1 cellular context compared by ENCODE assay signal in the genomic region with DNA sequence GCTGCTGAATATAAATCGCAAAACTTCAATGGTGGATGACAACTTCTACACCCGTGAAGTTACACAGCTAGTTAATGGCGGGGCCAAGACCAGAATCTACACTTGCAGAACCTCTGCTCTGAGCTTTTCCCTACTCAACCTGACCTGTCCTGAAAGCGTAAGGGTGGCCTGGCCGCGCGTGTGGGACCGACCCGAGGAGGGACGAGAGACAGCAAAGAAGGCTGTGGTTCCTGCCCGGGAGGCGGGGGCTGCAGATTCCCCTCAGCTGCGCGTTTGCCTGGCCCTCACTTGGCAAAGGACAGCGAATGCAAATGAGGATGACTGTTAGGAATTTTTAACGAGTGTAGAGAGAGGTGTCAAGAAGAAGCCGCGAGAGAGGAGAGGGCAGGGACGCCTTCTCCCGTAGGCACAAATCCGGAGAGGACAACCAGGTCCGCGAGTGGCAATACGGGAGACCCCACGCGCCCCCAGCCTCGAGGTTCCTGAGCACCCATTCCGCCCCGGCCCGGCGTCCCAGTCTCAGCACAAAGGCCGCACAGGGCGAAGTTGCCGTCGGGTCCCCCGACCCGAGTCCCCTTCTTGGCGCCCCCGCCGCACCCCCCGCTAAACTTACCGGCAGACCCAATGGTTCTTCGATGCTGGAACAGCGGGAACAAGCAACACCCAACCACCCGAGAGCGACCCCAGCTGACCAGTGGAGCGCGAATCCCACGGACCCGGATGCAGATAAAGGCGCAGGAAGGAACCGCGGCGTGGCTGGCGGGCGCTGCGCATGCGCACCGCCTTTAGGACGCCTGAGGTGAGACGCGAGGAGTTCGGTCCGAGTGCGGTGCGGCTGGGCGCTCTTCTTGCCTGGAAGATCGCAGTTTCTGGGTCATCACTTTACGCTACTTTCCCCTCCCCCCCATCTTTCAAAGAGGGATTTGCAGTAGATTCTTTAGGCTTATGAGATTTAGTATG.
TF ChIP-seq lines count a peak whose summit lies in the region.

Gene GNPDA2, minus strand, starts transcription at position 696 of the 960 bp plus-strand sequence. CDS start 4,349 bp downstream, outside the sequence.

TF ChIP-seq in HepG2, 621 proteins besides CTCF, POLR2A, EP300 and RAD21 (continued from another document and continues in another):
- TF ChIP-seq, protein P1, sequence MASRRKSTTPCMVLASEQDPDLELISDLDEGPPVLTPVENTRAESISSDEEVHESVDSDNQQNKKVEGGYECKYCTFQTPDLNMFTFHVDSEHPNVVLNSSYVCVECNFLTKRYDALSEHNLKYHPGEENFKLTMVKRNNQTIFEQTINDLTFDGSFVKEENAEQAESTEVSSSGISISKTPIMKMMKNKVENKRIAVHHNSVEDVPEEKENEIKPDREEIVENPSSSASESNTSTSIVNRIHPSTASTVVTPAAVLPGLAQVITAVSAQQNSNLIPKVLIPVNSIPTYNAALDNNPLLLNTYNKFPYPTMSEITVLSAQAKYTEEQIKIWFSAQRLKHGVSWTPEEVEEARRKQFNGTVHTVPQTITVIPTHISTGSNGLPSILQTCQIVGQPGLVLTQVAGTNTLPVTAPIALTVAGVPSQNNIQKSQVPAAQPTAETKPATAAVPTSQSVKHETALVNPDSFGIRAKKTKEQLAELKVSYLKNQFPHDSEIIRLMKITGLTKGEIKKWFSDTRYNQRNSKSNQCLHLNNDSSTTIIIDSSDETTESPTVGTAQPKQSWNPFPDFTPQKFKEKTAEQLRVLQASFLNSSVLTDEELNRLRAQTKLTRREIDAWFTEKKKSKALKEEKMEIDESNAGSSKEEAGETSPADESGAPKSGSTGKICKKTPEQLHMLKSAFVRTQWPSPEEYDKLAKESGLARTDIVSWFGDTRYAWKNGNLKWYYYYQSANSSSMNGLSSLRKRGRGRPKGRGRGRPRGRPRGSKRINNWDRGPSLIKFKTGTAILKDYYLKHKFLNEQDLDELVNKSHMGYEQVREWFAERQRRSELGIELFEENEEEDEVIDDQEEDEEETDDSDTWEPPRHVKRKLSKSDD (CRISPR knock-in tag; IDR thresholded peaks at IDR 0.05; ENCODE audit: low read depth), result no peak
- 0 out of 2 replicates have a peak, but pooled peaks have one; percentile 77 for TF ChIP-seq ZNF484 (CRISPR knock-in tag; IDR thresholded peaks at IDR 0.05; ENCODE audit: borderline replicate concordance, low read depth)
- peak; percentile 27; the same call in 1 of the 2 replicates for TF ChIP-seq FOXA3 (CRISPR knock-in tag; IDR thresholded peaks at IDR 0.05)
- TF ChIP-seq ZNF564 (CRISPR knock-in tag; IDR thresholded peaks at IDR 0.05), result peak; percentile 73; the same call in 1 of the 2 replicates
- TF ChIP-seq, protein P2, sequence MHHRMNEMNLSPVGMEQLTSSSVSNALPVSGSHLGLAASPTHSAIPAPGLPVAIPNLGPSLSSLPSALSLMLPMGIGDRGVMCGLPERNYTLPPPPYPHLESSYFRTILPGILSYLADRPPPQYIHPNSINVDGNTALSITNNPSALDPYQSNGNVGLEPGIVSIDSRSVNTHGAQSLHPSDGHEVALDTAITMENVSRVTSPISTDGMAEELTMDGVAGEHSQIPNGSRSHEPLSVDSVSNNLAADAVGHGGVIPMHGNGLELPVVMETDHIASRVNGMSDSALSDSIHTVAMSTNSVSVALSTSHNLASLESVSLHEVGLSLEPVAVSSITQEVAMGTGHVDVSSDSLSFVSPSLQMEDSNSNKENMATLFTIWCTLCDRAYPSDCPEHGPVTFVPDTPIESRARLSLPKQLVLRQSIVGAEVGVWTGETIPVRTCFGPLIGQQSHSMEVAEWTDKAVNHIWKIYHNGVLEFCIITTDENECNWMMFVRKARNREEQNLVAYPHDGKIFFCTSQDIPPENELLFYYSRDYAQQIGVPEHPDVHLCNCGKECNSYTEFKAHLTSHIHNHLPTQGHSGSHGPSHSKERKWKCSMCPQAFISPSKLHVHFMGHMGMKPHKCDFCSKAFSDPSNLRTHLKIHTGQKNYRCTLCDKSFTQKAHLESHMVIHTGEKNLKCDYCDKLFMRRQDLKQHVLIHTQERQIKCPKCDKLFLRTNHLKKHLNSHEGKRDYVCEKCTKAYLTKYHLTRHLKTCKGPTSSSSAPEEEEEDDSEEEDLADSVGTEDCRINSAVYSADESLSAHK (CRISPR knock-in tag; IDR thresholded peaks at IDR 0.05; ENCODE audit: borderline replicate concordance), result no peak
- 0 out of 2 replicates have a peak, but pooled peaks have one; percentile 77 for TF ChIP-seq MTA1 (CRISPR knock-in tag; IDR thresholded peaks at IDR 0.05; ENCODE audit: borderline replicate concordance)
- peak; percentile 46; the same call in 1 of the 2 replicates for TF ChIP-seq ZSCAN9 (CRISPR knock-in tag; IDR thresholded peaks at IDR 0.05; ENCODE audit: borderline replicate concordance)
- TF ChIP-seq SP4 (CRISPR knock-in tag; IDR thresholded peaks at IDR 0.05), result peak; percentile 60
- TF ChIP-seq ZNF569 (CRISPR knock-in tag; IDR thresholded peaks at IDR 0.05; ENCODE audit: borderline replicate concordance), result no peak
- no peak for TF ChIP-seq ZNF660 (CRISPR knock-in tag; IDR thresholded peaks at IDR 0.05; ENCODE audit: borderline replicate concordance, low read depth)
- TF ChIP-seq ZNF616 (CRISPR knock-in tag; IDR thresholded peaks at IDR 0.05; ENCODE audit: low read depth), result peak; percentile 85
- TF ChIP-seq, protein P3, sequence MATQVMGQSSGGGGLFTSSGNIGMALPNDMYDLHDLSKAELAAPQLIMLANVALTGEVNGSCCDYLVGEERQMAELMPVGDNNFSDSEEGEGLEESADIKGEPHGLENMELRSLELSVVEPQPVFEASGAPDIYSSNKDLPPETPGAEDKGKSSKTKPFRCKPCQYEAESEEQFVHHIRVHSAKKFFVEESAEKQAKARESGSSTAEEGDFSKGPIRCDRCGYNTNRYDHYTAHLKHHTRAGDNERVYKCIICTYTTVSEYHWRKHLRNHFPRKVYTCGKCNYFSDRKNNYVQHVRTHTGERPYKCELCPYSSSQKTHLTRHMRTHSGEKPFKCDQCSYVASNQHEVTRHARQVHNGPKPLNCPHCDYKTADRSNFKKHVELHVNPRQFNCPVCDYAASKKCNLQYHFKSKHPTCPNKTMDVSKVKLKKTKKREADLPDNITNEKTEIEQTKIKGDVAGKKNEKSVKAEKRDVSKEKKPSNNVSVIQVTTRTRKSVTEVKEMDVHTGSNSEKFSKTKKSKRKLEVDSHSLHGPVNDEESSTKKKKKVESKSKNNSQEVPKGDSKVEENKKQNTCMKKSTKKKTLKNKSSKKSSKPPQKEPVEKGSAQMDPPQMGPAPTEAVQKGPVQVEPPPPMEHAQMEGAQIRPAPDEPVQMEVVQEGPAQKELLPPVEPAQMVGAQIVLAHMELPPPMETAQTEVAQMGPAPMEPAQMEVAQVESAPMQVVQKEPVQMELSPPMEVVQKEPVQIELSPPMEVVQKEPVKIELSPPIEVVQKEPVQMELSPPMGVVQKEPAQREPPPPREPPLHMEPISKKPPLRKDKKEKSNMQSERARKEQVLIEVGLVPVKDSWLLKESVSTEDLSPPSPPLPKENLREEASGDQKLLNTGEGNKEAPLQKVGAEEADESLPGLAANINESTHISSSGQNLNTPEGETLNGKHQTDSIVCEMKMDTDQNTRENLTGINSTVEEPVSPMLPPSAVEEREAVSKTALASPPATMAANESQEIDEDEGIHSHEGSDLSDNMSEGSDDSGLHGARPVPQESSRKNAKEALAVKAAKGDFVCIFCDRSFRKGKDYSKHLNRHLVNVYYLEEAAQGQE (IDR thresholded peaks at IDR 0.05; ENCODE audit: borderline replicate concordance in 1 of 2, low read depth in 1 of 2, low read length in 2 of 2), result peak in 1 of 2 experiments; percentile 40; a peak in 1 of 4 replicates
- peak; percentile 65 for TF ChIP-seq NFYB (CRISPR knock-in tag; IDR thresholded peaks at IDR 0.05)
- TF ChIP-seq, protein P4, sequence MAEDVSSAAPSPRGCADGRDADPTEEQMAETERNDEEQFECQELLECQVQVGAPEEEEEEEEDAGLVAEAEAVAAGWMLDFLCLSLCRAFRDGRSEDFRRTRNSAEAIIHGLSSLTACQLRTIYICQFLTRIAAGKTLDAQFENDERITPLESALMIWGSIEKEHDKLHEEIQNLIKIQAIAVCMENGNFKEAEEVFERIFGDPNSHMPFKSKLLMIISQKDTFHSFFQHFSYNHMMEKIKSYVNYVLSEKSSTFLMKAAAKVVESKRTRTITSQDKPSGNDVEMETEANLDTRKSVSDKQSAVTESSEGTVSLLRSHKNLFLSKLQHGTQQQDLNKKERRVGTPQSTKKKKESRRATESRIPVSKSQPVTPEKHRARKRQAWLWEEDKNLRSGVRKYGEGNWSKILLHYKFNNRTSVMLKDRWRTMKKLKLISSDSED (CRISPR knock-in tag; IDR thresholded peaks at IDR 0.05), result no peak
- TF ChIP-seq, protein P5, sequence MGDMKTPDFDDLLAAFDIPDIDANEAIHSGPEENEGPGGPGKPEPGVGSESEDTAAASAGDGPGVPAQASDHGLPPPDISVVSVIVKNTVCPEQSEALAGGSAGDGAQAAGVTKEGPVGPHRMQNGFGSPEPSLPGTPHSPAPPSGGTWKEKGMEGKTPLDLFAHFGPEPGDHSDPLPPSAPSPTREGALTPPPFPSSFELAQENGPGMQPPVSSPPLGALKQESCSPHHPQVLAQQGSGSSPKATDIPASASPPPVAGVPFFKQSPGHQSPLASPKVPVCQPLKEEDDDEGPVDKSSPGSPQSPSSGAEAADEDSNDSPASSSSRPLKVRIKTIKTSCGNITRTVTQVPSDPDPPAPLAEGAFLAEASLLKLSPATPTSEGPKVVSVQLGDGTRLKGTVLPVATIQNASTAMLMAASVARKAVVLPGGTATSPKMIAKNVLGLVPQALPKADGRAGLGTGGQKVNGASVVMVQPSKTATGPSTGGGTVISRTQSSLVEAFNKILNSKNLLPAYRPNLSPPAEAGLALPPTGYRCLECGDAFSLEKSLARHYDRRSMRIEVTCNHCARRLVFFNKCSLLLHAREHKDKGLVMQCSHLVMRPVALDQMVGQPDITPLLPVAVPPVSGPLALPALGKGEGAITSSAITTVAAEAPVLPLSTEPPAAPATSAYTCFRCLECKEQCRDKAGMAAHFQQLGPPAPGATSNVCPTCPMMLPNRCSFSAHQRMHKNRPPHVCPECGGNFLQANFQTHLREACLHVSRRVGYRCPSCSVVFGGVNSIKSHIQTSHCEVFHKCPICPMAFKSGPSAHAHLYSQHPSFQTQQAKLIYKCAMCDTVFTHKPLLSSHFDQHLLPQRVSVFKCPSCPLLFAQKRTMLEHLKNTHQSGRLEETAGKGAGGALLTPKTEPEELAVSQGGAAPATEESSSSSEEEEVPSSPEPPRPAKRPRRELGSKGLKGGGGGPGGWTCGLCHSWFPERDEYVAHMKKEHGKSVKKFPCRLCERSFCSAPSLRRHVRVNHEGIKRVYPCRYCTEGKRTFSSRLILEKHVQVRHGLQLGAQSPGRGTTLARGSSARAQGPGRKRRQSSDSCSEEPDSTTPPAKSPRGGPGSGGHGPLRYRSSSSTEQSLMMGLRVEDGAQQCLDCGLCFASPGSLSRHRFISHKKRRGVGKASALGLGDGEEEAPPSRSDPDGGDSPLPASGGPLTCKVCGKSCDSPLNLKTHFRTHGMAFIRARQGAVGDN (CRISPR knock-in tag; IDR thresholded peaks at IDR 0.05), result peak; percentile 98
- TF ChIP-seq, protein P6, sequence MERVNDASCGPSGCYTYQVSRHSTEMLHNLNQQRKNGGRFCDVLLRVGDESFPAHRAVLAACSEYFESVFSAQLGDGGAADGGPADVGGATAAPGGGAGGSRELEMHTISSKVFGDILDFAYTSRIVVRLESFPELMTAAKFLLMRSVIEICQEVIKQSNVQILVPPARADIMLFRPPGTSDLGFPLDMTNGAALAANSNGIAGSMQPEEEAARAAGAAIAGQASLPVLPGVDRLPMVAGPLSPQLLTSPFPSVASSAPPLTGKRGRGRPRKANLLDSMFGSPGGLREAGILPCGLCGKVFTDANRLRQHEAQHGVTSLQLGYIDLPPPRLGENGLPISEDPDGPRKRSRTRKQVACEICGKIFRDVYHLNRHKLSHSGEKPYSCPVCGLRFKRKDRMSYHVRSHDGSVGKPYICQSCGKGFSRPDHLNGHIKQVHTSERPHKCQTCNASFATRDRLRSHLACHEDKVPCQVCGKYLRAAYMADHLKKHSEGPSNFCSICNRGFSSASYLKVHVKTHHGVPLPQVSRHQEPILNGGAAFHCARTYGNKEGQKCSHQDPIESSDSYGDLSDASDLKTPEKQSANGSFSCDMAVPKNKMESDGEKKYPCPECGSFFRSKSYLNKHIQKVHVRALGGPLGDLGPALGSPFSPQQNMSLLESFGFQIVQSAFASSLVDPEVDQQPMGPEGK (CRISPR knock-in tag; IDR thresholded peaks at IDR 0.05), result peak; percentile 88
- no peak for TF ChIP-seq KDM1A (CRISPR knock-in tag; IDR thresholded peaks at IDR 0.05)
- TF ChIP-seq THYN1 (CRISPR knock-in tag; IDR thresholded peaks at IDR 0.05; ENCODE audit: borderline replicate concordance, low read depth), result no peak; the same call in 1 of the 2 replicates
- 0 out of 2 replicates have a peak, but pooled peaks have one; percentile 17 for TF ChIP-seq ZFP37 (CRISPR knock-in tag; IDR thresholded peaks at IDR 0.05; ENCODE audit: borderline replicate concordance)
- no peak for TF ChIP-seq ZSCAN25 (CRISPR knock-in tag; IDR thresholded peaks at IDR 0.05)
- TF ChIP-seq ZFYVE20 (CRISPR knock-in tag; IDR thresholded peaks at IDR 0.05; ENCODE audit: borderline replicate concordance, low read depth), result 0 out of 2 replicates have a peak, but pooled peaks have one; percentile 46
- TF ChIP-seq ZNF549 (CRISPR knock-in tag; IDR thresholded peaks at IDR 0.05), result no peak
- TF ChIP-seq NONO (IDR thresholded peaks at IDR 0.05), result no peak
- TF ChIP-seq NONO (CRISPR knock-in tag; conservative IDR thresholded peaks at IDR 0.05), result peak; percentile 66; the same call in 1 of the 2 replicates
- peak; percentile 49; the same call in 1 of the 2 replicates for TF ChIP-seq ZBTB4 (CRISPR knock-in tag; IDR thresholded peaks at IDR 0.05; ENCODE audit: borderline replicate concordance)
- no peak for TF ChIP-seq ZNF839 (CRISPR knock-in tag; IDR thresholded peaks at IDR 0.05; ENCODE audit: borderline replicate concordance)
- peak; percentile 74; the same call in 1 of the 2 replicates for TF ChIP-seq SMAD3 (CRISPR knock-in tag; IDR thresholded peaks at IDR 0.05)
- no peak for TF ChIP-seq U2AF2 (IDR thresholded peaks at IDR 0.05; ENCODE audit: low read depth, low read length)
- TF ChIP-seq ZNF337 (CRISPR knock-in tag; IDR thresholded peaks at IDR 0.05; ENCODE audit: borderline replicate concordance, low read depth), result peak; percentile 95
- TF ChIP-seq MED13 (CRISPR knock-in tag; IDR thresholded peaks at IDR 0.05), result peak; percentile 20; the same call in 1 of the 2 replicates
